Comparison of ENCODE assay signal across 16 cellular contexts in genomic region chr5:149740341-149740740, GRCh38.
"Had no signal": no experiment of that assay in that cellular context is flagged by ENCODE, and none has a peak within 500 bp of the region (broad histone marks: within the 10 kb centered on the region; RNA-seq: fewer than 3 reads in every experiment).

No MANE protein-coding gene starts in this region.

- H3K9me3 ChIP-seq: ascending aorta, esophagus squamous epithelium, suprapubic skin had no signal

- H3K4me1 ChIP-seq: ascending aorta, suprapubic skin had no signal

- H3K4me3 ChIP-seq: ascending aorta, esophagus squamous epithelium, suprapubic skin had no signal

- DNase-seq: activated CD4-positive, alpha-beta T cell treated with anti-CD3 and anti-CD28 coated beads for 1 hour; activated CD8-positive, alpha-beta memory T cell treated with anti-CD3 and anti-CD28 coated beads for 24 hours; activated CD8-positive, alpha-beta memory T cell treated with anti-CD3 and anti-CD28 coated beads, Interleukin-2, amount 50 U/mL, for 48 hours; activated effector memory CD4-positive, alpha-beta T cell treated with anti-CD3 and anti-CD28 coated beads, Interleukin-2, amount 50 U/mL, for 16 hours; activated naive CD4-positive, alpha-beta T cell treated with anti-CD3 and anti-CD28 coated beads, Interleukin-2, amount 50 U/mL, for 16 hours; activated T-cell treated with anti-CD3 and anti-CD28 coated beads, Interleukin-2, amount 50 U/mL, for 72 hours; effector memory CD4-positive, alpha-beta T cell; esophagus squamous epithelium; stimulated activated CD4-positive, alpha-beta T cell treated with anti-CD3 and anti-CD28 coated beads, Interleukin-12 subunit alpha, Interleukin-12 subunit beta, amount 100 ng/mL, for 4 hours; stimulated activated CD4-positive, alpha-beta T cell treated with anti-CD3 and anti-CD28 coated beads, Interleukin-1b, Interleukin-23, amount 100 ng/mL, for 48 hours; stimulated activated CD8-positive, alpha-beta memory T cell treated with anti-CD3 and anti-CD28 coated beads, Interleukin-4, amount 100 ng/mL, for 48 hours; stimulated activated naive CD4-positive, alpha-beta T cell treated with Interleukin-2 at 50 U/mL for 16 hours; trophoblast cell; WERI-Rb-1 had no signal

- ATAC-seq: activated T-cell treated with anti-CD3 and anti-CD28 coated beads, Interleukin-2, amount 50 U/mL, for 72 hours had no signal

- H3K36me3 ChIP-seq: ascending aorta, suprapubic skin, WERI-Rb-1 had no signal

- H3K27ac ChIP-seq: ascending aorta, suprapubic skin, WERI-Rb-1 had no signal

- H3K27me3 ChIP-seq: ascending aorta, esophagus squamous epithelium, suprapubic skin had no signal
